14 cellular contexts compared by ENCODE assay signal in the genomic region with DNA sequence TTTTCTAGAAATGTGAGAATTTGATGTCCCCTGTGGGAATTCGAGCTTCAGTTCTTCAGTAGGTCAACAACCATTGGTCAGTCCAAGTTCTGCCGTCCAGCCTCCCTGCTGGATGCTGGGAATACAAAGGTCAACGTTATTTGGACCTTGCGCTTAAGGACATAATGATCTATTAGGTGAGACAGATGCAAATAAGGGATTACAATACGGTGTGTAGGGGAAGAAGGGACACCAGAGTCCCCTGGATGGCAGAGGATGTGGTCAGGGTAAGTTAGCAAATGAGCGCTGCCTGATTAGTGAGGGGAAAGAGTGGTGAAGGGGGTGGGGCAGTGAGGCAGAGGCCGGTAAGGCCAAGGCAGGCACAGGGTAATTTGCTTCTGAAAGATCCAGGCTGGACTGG. TPM values are rescaled to one million over a fixed set of nuclear protein-coding genes. Genes with fewer than 3 reads are reported as not detected.
DNase-seq lines count a peak whose midpoint lies in the region; ATAC-seq, FAIRE-seq and TF ChIP-seq lines count a peak whose summit lies in the region.
"Had no signal": no experiment of that assay in that cellular context is flagged by ENCODE, and none has a peak within 500 bp of the region (broad histone marks: within the 10 kb centered on the region; RNA-seq: fewer than 3 reads in every experiment).

No MANE protein-coding gene starts in this region.

- FAIRE-seq in HepG2 (lab: Jason Lieb, UNC) = no peak

- H3K27me3 Mint-ChIP-seq in CD4-positive, alpha-beta T cell = no peaks in the 10 kb centered on the region
- H3K27me3 Mint-ChIP-seq in T-helper 17 cell = no peaks in the 10 kb centered on the region

- no peak for DNase-seq in CD4-positive, alpha-beta T cell
- DNase-seq in T-helper 17 cell = no peak
- DNase-seq in HepG2 (ENCODE audit: low spot score) = no peak
- no peak for DNase-seq in hypothalamus (lab: John Stamatoyannopoulos, UW)
- no peak for DNase-seq in Kasumi-1 (lab: John Stamatoyannopoulos, UW)
- no peak for DNase-seq in NCI-H2029 treated with DMSO at 0.1 percent for 48 hours (lab: John Stamatoyannopoulos, UW)
- DNase-seq: amygdala, OCI-M1 had no signal

- no TSS peak for BruUV-seq in HepG2 (replicated peaks; lab: Mats Ljungman, UMichigan)

- no peak overlapping the region for H3K27ac ChIP-seq in CD4-positive, alpha-beta T cell (ENCODE audit: low read depth, low read length)
- H3K27ac ChIP-seq in HepG2 (ENCODE audit: extremely low read length, insufficient read depth, low read length) = no peak overlapping the region
- H3K27ac ChIP-seq: coronary artery, esophagus muscularis mucosa, suprapubic skin had no signal

- no peak overlapping the region for H3K9ac ChIP-seq in HepG2 (ENCODE audit: insufficient read depth, low read depth, low read length)

- H3K36me3 ChIP-seq in HepG2 (replicated peaks in 1 of 2; ENCODE audit: control insufficient read depth in 1 of 2, insufficient read depth in 2 of 2, low read length in 2 of 2) = no peaks in the 10 kb centered on the region; a peak in 1 of 5 replicates
- H3K36me3 ChIP-seq: esophagus muscularis mucosa, suprapubic skin had no signal

- no peaks in the 10 kb centered on the region for H3K9me3 Mint-ChIP-seq in CD4-positive, alpha-beta T cell

- no peak overlapping the region for H2AFZ ChIP-seq in HepG2 (ENCODE audit: low read length)

- no peak overlapping the region for H3K27ac Mint-ChIP-seq in CD4-positive, alpha-beta T cell
- H3K27ac Mint-ChIP-seq in T-helper 17 cell = peak overlapping the region; percentile 48

- peak; percentile 51 for ATAC-seq in CD4-positive, alpha-beta T cell (ENCODE audit: poor library complexity)
- ATAC-seq in GM18907 (IDR thresholded peaks at IDR 0.05; ENCODE audit: unreplicated experiment) = peak; percentile 56
- peak; percentile 56 for ATAC-seq in T-helper 17 cell
- no peak for ATAC-seq in HepG2
- ATAC-seq in GM18870 (IDR thresholded peaks at IDR 0.05; ENCODE audit: unreplicated experiment) = no peak

- CTCF ChIA-PET in CD4-positive, alpha-beta T cell (lab: Charles Lee) = no interaction called here
- CTCF ChIA-PET in HepG2 (lab: Yijun Ruan, JAX; ENCODE audit: low intra/inter-chr PET ratio, low total read pairs) = no interaction called here

- H3K4me3 ChIP-seq in HepG2 (replicated peaks in 1 of 3; ENCODE audit: insufficient read depth in 1 of 3, low read depth in 2 of 3, low read length in 3 of 3) = no peak overlapping the region
- H3K4me3 ChIP-seq: coronary artery, esophagus muscularis mucosa, lung, suprapubic skin had no signal

- peaks cover 96% of the 10 kb centered on the region for H3K79me2 ChIP-seq in HepG2 (ENCODE audit: insufficient read depth, low read length)

- H3K4me1 ChIP-seq in HepG2 (ENCODE audit: insufficient read depth, low read length) = peaks cover 82% of the 10 kb centered on the region

- no peak overlapping the region for H3K4me2 ChIP-seq in HepG2 (ENCODE audit: low read depth, low read length)

- POLR2A ChIA-PET in CD4-positive, alpha-beta T cell (lab: Charles Lee) = interaction anchor here (2.3 kb wide), 1 partner anchor 10 kb away, joined by 12 read pairs; no protein-coding TSS in a partner anchor
- POLR2A ChIA-PET in HepG2 (lab: Yijun Ruan, JAX) = interaction anchor here (2.2 kb wide), 1 partner anchor 12 kb away, joined by 8 read pairs; no protein-coding TSS in a partner anchor

- no peaks in the 10 kb centered on the region for H3K9me3 ChIP-seq in CD4-positive, alpha-beta T cell (ENCODE audit: control insufficient read depth, low read length)
- H3K9me3 ChIP-seq in T-helper 17 cell (ENCODE audit: control insufficient read depth, low read length, poor library complexity, severe bottlenecking) (no peaks in the 10 kb centered on the region), HepG2 (ENCODE audit: low read length) (no peaks in the 10 kb centered on the region)
- H3K9me3 ChIP-seq: esophagus muscularis mucosa, suprapubic skin had no signal

- peak overlapping the region; percentile 9 for H3K4me3 Mint-ChIP-seq in CD4-positive, alpha-beta T cell
- peak overlapping the region; percentile 58 for H3K4me3 Mint-ChIP-seq in T-helper 17 cell

- peaks cover 96% of the 10 kb centered on the region for H3K4me1 Mint-ChIP-seq in CD4-positive, alpha-beta T cell (ENCODE audit: low read depth)
- H3K4me1 Mint-ChIP-seq in T-helper 17 cell = peaks cover 71% of the 10 kb centered on the region

- TF ChIP-seq RAD21 in HepG2 (CRISPR knock-in tag; IDR thresholded peaks at IDR 0.05) = no peak

- H3K27me3 ChIP-seq in CD4-positive, alpha-beta T cell (ENCODE audit: control insufficient read depth, insufficient read depth, low read length) = no peaks in the 10 kb centered on the region
- H3K27me3 ChIP-seq in HepG2 (ENCODE audit: control insufficient read depth in 1 of 2, insufficient read depth in 2 of 2, low read length in 2 of 2) = no peaks in the 10 kb centered on the region
- H3K27me3 ChIP-seq: esophagus muscularis mucosa, suprapubic skin had no signal

- no peak for TF ChIP-seq CTCF in CD4-positive, alpha-beta T cell (IDR thresholded peaks at IDR 0.05)
- no peak for TF ChIP-seq CTCF in HepG2 (CRISPR knock-in tag; IDR thresholded peaks at IDR 0.05)

- peaks cover 21% of the 10 kb centered on the region for H4K20me1 ChIP-seq in HepG2 (ENCODE audit: insufficient read depth, low read length)

- no peaks in the 10 kb centered on the region for H3K36me3 Mint-ChIP-seq in CD4-positive, alpha-beta T cell (ENCODE audit: low read depth)
- H3K36me3 Mint-ChIP-seq in T-helper 17 cell (ENCODE audit: low read depth) = no peaks in the 10 kb centered on the region

- TF ChIP-seq EP300 in HepG2 (IDR thresholded peaks at IDR 0.05; ENCODE audit: low read depth in 2 of 2, low read length in 2 of 2) (no peak), HepG2 (CRISPR knock-in tag; IDR thresholded peaks at IDR 0.05; ENCODE audit: borderline replicate concordance) (no peak)

- 78% methylated on average over 7 of the region's 7 CpGs for WGBS in HepG2 (ENCODE audit: low lambda C conversion rate)

- intact Hi-C loops in CD4-positive, alpha-beta T cell (cut with DNase I, micrococcal nuclease) = no loop called here
- intact Hi-C loops in HepG2 (cut with micrococcal nuclease; ENCODE audit: unreplicated experiment) = no loop called here

- TF ChIP-seq POLR2A in HepG2 (IDR thresholded peaks at IDR 0.05; ENCODE audit: insufficient read depth in 1 of 2, low read depth in 2 of 2, low read length in 2 of 2) = no peak

- in situ Hi-C loops in HepG2 (cut with HindIII; ENCODE audit: extremely low pct_ligation_motif_present, low pct_unique_long_range_greater_than_20kb) = no loop called here

TF ChIP-seq in HepG2, 621 proteins besides CTCF, POLR2A, EP300 and RAD21 (continues in another document):
- TF ChIP-seq, protein P1, sequence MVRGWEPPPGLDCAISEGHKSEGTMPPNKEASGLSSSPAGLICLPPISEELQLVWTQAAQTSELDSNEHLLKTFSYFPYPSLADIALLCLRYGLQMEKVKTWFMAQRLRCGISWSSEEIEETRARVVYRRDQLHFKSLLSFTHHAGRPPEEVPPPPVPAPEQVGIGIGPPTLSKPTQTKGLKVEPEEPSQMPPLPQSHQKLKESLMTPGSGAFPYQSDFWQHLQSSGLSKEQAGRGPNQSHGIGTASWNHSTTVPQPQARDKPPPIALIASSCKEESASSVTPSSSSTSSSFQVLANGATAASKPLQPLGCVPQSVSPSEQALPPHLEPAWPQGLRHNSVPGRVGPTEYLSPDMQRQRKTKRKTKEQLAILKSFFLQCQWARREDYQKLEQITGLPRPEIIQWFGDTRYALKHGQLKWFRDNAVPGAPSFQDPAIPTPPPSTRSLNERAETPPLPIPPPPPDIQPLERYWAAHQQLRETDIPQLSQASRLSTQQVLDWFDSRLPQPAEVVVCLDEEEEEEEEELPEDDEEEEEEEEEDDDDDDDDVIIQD (CRISPR knock-in tag; IDR thresholded peaks at IDR 0.05; ENCODE audit: low read depth) = peak; percentile 71; the same call in 1 of the 2 replicates
- TF ChIP-seq SRY (CRISPR knock-in tag; IDR thresholded peaks at IDR 0.05) (no peak), PHF5A (CRISPR knock-in tag; IDR thresholded peaks at IDR 0.05; ENCODE audit: low read depth, unreplicated experiment) (no peak), ZNF790 (CRISPR knock-in tag; IDR thresholded peaks at IDR 0.05; ENCODE audit: borderline replicate concordance) (no peak), JUN (CRISPR knock-in tag; IDR thresholded peaks at IDR 0.05) (no peak)

RNA-seq across cellular contexts. Expression of a gene that starts 16.2 kb away (rescaled TPM):
- total RNA-seq in CD4-positive, alpha-beta T cell = 10 to 100 TPM; 64.9 to 66.9 TPM
- 10 to 100 TPM; 74.4 to 89.1 TPM for total RNA-seq in T-helper 17 cell
- total RNA-seq in HepG2 (2016; rRNA removed; fragmentation: Illumina TruSeq; extraction: Trizol) = 54.7 and 63.6 TPM in 2 replicates
- total RNA-seq in HepG2 (2016; cell fraction: cytosol; rRNA removed; fragmentation: Illumina TruSeq; extraction: Trizol; ENCODE audit: low read depth) = 18.1 and 25.9 TPM in 2 replicates
- 53.9 and 58.9 TPM in 2 replicates for total RNA-seq in HepG2 (2016; cell fraction: insoluble cytoplasmic fraction; rRNA removed; fragmentation: Illumina TruSeq; extraction: Trizol)
- 49.7 and 54.2 TPM in 2 replicates for total RNA-seq in HepG2 (2016; cell fraction: membrane; rRNA removed; fragmentation: Illumina TruSeq; extraction: Trizol)
- 31.8 and 32.4 TPM in 2 replicates for total RNA-seq in HepG2 (2016; cell fraction: nucleus; rRNA removed; fragmentation: Illumina TruSeq; extraction: Trizol)
- polyA plus RNA-seq in HepG2 (2011; rRNA removed) = 46.4 and 48.2 TPM in 2 replicates
- 27.7 and 34.1 TPM in 2 replicates for polyA plus RNA-seq in HepG2 (2011; cell fraction: cytosol; rRNA removed)
- polyA plus RNA-seq in HepG2 (2011; cell fraction: nucleus; rRNA removed) = 12.4 and 14.5 TPM in 2 replicates
- 49.5 and 71.9 TPM in 2 replicates for polyA plus RNA-seq in HepG2 (2012)
- polyA plus RNA-seq in HepG2 (2016; cell fraction: cytosol; fragmentation: Illumina TruSeq; extraction: Trizol; ENCODE audit: low read depth) = 25.8 and 27.0 TPM in 2 replicates
- polyA plus RNA-seq in HepG2 (2016; cell fraction: insoluble cytoplasmic fraction; fragmentation: Illumina TruSeq; extraction: Trizol; ENCODE audit: low read depth) = 74.5 and 85.3 TPM in 2 replicates
- 59.1 and 60.1 TPM in 2 replicates for polyA plus RNA-seq in HepG2 (2016; cell fraction: membrane; fragmentation: Illumina TruSeq; extraction: Trizol; ENCODE audit: low read depth)
- polyA plus RNA-seq in HepG2 (2016; cell fraction: nucleus; fragmentation: Illumina TruSeq; extraction: Trizol; ENCODE audit: insufficient read depth, low read depth) = 48.6 and 48.7 TPM in 2 replicates
- 42.9 and 44.3 TPM in 2 replicates for polyA minus RNA-seq in HepG2 (2011; rRNA and poly(A)+ RNA removed; ENCODE audit: low replicate concordance)
- polyA minus RNA-seq in HepG2 (2011; cell fraction: cytosol; rRNA and poly(A)+ RNA removed) = 25.1 and 33.3 TPM in 2 replicates
- polyA minus RNA-seq in HepG2 (2011; cell fraction: nucleus; rRNA and poly(A)+ RNA removed) = 27.3 and 40.3 TPM in 2 replicates

Comparison
In these comparisons a context has a peak if more than half of its experiments do, and no peak if none do; other contexts are left out.
1. ATAC-seq: peak in CD4-positive, alpha-beta T cell (single experiment), GM18907 (single experiment) and T-helper 17 cell (single experiment); none in HepG2 (single experiment) and GM18870 (single experiment).